In genomic region chr1:99005537-99005942, GRCh38 we compare ENCODE assay signal across 1 cellular context.
TF ChIP-seq lines count a peak whose summit lies in the region.

No MANE protein-coding gene starts in this region.

TF ChIP-seq in H1, 55 proteins besides CTCF, POLR2A, EP300 and RAD21 (continued from another document):
- TF ChIP-seq CHD7 (IDR thresholded peaks at IDR 0.05; ENCODE audit: insufficient replicate concordance, low read length): no peak
